Comparison of ENCODE assay signal across 8 cellular contexts in genomic region chr9:126317513-126317912, GRCh38. TPM values are rescaled to one million over a fixed set of nuclear protein-coding genes. Genes with fewer than 3 reads are reported as not detected.
DNase-seq lines count a peak whose midpoint lies in the region; ATAC-seq and TF ChIP-seq lines count a peak whose summit lies in the region.

No MANE protein-coding gene starts in this region.

- intact Hi-C loops in heart right ventricle (cut with DNase I): loop anchor here in 7 of 10 donors (1.0 to 5.0 kb wide), 2 partner anchors 80 to 81 kb away; no protein-coding TSS in a partner anchor

- H3K27me3 ChIP-seq in heart right ventricle: no peaks in the 10 kb centered on the region

- H3K36me3 Mint-ChIP-seq in activated CD8-positive, alpha-beta memory T cell treated with anti-CD3 and anti-CD28 coated beads, Interleukin-2, amount 10 ng/mL, durations not matched to agents 7 days and 5 days: peaks cover 3% of the 10 kb centered on the region

- no peak overlapping the region for H3K4me3 ChIP-seq in heart right ventricle

- H3K27ac ChIP-seq in heart right ventricle: no peak overlapping the region

- DNase-seq in activated CD8-positive, alpha-beta memory T cell treated with anti-CD3 and anti-CD28 coated beads, Interleukin-2, amount 10 ng/mL, durations not matched to agents 7 days and 5 days: peak; percentile 59
- DNase-seq in activated CD8-positive, alpha-beta memory T cell treated with anti-CD3 and anti-CD28 coated beads for 24 hours: no peak
- DNase-seq in activated CD4-positive, alpha-beta T cell treated with anti-CD3 and anti-CD28 coated beads, Interleukin-2, amount 50 U/mL, for 4 hours: peak; percentile 23 to 31
- DNase-seq in heart right ventricle: no peak
- DNase-seq in stimulated activated naive CD8-positive, alpha-beta T cell treated with anti-CD3 and anti-CD28 coated beads, Interleukin-15, amount 100 ng/mL, for 72 hours: peak in 1 of 2 donors; percentile 41

- ATAC-seq in activated CD8-positive, alpha-beta memory T cell treated with anti-CD3 and anti-CD28 coated beads, Interleukin-2, amount 10 ng/mL, durations not matched to agents 7 days and 5 days: no peak
- peak in 3 of 8 donors; percentile 64 to 76 (median 67) for ATAC-seq in heart right ventricle
- peak; percentile 84 for ATAC-seq in stimulated activated naive CD8-positive, alpha-beta T cell treated with anti-CD3 and anti-CD28 coated beads, Interleukin-15, amount 100 ng/mL, for 72 hours
- no peak for ATAC-seq in HG03196 (IDR thresholded peaks at IDR 0.05; ENCODE audit: unreplicated experiment)
- no peak for ATAC-seq in HG03354 (IDR thresholded peaks at IDR 0.05; ENCODE audit: poor library complexity, severe bottlenecking, unreplicated experiment)
- no peak for ATAC-seq in GM18870 (IDR thresholded peaks at IDR 0.05; ENCODE audit: unreplicated experiment)

- H3K27ac Mint-ChIP-seq in activated CD8-positive, alpha-beta memory T cell treated with anti-CD3 and anti-CD28 coated beads, Interleukin-2, amount 10 ng/mL, durations not matched to agents 7 days and 5 days: no peak overlapping the region
- peak overlapping the region in 1 of 2 donors; percentile 90 for H3K27ac Mint-ChIP-seq in stimulated activated naive CD8-positive, alpha-beta T cell treated with anti-CD3 and anti-CD28 coated beads, Interleukin-15, amount 100 ng/mL, for 72 hours

- no peaks in the 10 kb centered on the region for H3K36me3 ChIP-seq in heart right ventricle

- H3K4me1 Mint-ChIP-seq in activated CD8-positive, alpha-beta memory T cell treated with anti-CD3 and anti-CD28 coated beads, Interleukin-2, amount 10 ng/mL, durations not matched to agents 7 days and 5 days: peaks cover 34% of the 10 kb centered on the region
- peaks cover 30% of the 10 kb centered on the region for H3K4me1 Mint-ChIP-seq in stimulated activated naive CD8-positive, alpha-beta T cell treated with anti-CD3 and anti-CD28 coated beads, Interleukin-15, amount 100 ng/mL, for 72 hours

- H3K4me1 ChIP-seq in heart right ventricle: peaks cover 0 to 10% (median 0%) of the 10 kb centered on the region in 9 donors

- CTCF ChIA-PET in activated CD8-positive, alpha-beta memory T cell treated with anti-CD3 and anti-CD28 coated beads, Interleukin-2, amount 10 ng/mL, durations not matched to agents 7 days and 5 days (lab: Charles Lee): interaction anchor here (0.7 to 9.8 kb wide), 10 partner anchors 9 to 174 kb away, joined by 3 to 106 read pairs (median 4); partner anchors contain the start of gene MVB12B

- no peaks in the 10 kb centered on the region for H3K27me3 Mint-ChIP-seq in activated CD8-positive, alpha-beta memory T cell treated with anti-CD3 and anti-CD28 coated beads, Interleukin-2, amount 10 ng/mL, durations not matched to agents 7 days and 5 days
- H3K27me3 Mint-ChIP-seq in stimulated activated naive CD8-positive, alpha-beta T cell treated with anti-CD3 and anti-CD28 coated beads, Interleukin-15, amount 100 ng/mL, for 72 hours: peaks cover 17% of the 10 kb centered on the region

- 88 to 92% methylated on average over 4 of the region's 4 CpGs for WGBS in heart right ventricle, 2 donors

- H3K9me3 ChIP-seq in heart right ventricle: peaks cover 0 to 4% (median 0%) of the 10 kb centered on the region in 11 donors

- peak in 8 of 9 donors; percentile 28 to 59 (median 45) for TF ChIP-seq CTCF in heart right ventricle (IDR thresholded peaks at IDR 0.05)

- H3K4me3 Mint-ChIP-seq in activated CD8-positive, alpha-beta memory T cell treated with anti-CD3 and anti-CD28 coated beads, Interleukin-2, amount 10 ng/mL, durations not matched to agents 7 days and 5 days: no peak overlapping the region
- H3K4me3 Mint-ChIP-seq in stimulated activated naive CD8-positive, alpha-beta T cell treated with anti-CD3 and anti-CD28 coated beads, Interleukin-15, amount 100 ng/mL, for 72 hours: no peak overlapping the region

- H3K9me3 Mint-ChIP-seq in activated CD8-positive, alpha-beta memory T cell treated with anti-CD3 and anti-CD28 coated beads, Interleukin-2, amount 10 ng/mL, durations not matched to agents 7 days and 5 days (ENCODE audit: low read depth): peaks cover 4% of the 10 kb centered on the region
- no peaks in the 10 kb centered on the region for H3K9me3 Mint-ChIP-seq in stimulated activated naive CD8-positive, alpha-beta T cell treated with anti-CD3 and anti-CD28 coated beads, Interleukin-15, amount 100 ng/mL, for 72 hours

RNA-seq across cellular contexts. Expression of gene MVB12B, which starts 9.1 kb away (rescaled TPM):
- total RNA-seq in activated CD8-positive, alpha-beta memory T cell treated with anti-CD3 and anti-CD28 coated beads, Interleukin-2, amount 10 ng/mL, durations not matched to agents 7 days and 5 days: 10 to 100 TPM; 39.2 to 57.0 TPM
- 10 to 100 TPM in 7 of 10 donors, 1 to 10 TPM in 3; 8.4 to 16.5 (median 11.2) TPM for total RNA-seq in heart right ventricle
- 1 to 10 TPM; 2.8 to 4.3 TPM for polyA plus RNA-seq in heart right ventricle

Comparison
In these comparisons a context has a peak if more than half of its experiments do, and no peak if none do; other contexts are left out.
1. DNase-seq: peak in activated CD8-positive, alpha-beta memory T cell treated with anti-CD3 and anti-CD28 coated beads, Interleukin-2, amount 10 ng/mL, durations not matched to agents 7 days and 5 days (single experiment) and activated CD4-positive, alpha-beta T cell treated with anti-CD3 and anti-CD28 coated beads, Interleukin-2, amount 50 U/mL, for 4 hours (2 of 2); none in activated CD8-positive, alpha-beta memory T cell treated with anti-CD3 and anti-CD28 coated beads for 24 hours (single experiment) and heart right ventricle (0 of 2).